19 cellular contexts compared by ENCODE assay signal in the genomic region with DNA sequence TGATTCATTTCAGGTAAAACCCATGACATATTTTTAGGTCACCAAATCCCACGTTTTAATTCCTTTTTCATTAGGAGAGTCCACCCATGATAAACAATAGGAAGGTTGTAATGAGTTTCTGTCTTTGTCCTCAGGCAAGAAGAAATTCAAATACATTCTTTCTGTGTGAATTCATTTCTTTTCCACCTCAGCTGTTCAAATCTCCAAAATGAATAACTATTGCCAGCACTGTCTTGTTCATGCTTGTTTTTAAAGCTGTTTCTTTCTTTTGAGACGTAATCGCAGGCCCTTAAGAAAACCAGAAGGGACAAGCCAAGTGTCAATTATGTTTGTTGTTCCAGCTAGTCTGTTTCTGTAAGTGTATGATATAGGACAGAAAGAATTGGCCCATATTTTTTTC. TPM values are rescaled to one million over a fixed set of nuclear protein-coding genes. Genes with fewer than 3 reads are reported as not detected.
"Had no signal": no experiment of that assay in that cellular context is flagged by ENCODE, and none has a peak within 500 bp of the region (broad histone marks: within the 10 kb centered on the region; RNA-seq: fewer than 3 reads in every experiment).

No MANE protein-coding gene starts in this region.

- H3K4me1 ChIP-seq: gastrocnemius medialis, right atrium auricular region had no signal

- H3K27me3 ChIP-seq: cardiac muscle cell, esophagus squamous epithelium, gastrocnemius medialis, left lung, right atrium auricular region had no signal

- H3K9me3 ChIP-seq: esophagus squamous epithelium, gastrocnemius medialis, left lung, right atrium auricular region had no signal

- H3K4me3 ChIP-seq: cardiac muscle cell, dorsolateral prefrontal cortex, esophagus squamous epithelium, gastrocnemius medialis, left lung, right atrium auricular region, skin epidermis had no signal

- DNase-seq: activated CD4-positive, alpha-beta T cell treated with anti-CD3 and anti-CD28 coated beads, Interleukin-2, amount 50 U/mL, for 1 hour; activated CD8-positive, alpha-beta memory T cell treated with anti-CD3 and anti-CD28 coated beads for 24 hours; activated naive CD8-positive, alpha-beta T cell treated with anti-CD3 and anti-CD28 coated beads, Interleukin-2, amount 10 ng/mL, durations not matched to agents 7 days and 5 days; aorta; dorsolateral prefrontal cortex; esophagus squamous epithelium; gastrocnemius medialis; islet precursor cell; left lung; natural killer cell; stimulated activated CD4-positive, alpha-beta T cell treated with anti-CD3 and anti-CD28 coated beads, Interleukin-4, amount 100 ng/mL, for 4 hours; stimulated activated CD8-positive, alpha-beta memory T cell treated with anti-CD3 and anti-CD28 coated beads, Interleukin-4, amount 100 ng/mL, for 48 hours; stimulated activated naive CD4-positive, alpha-beta T cell treated with Interleukin-2 at 50 U/mL for 16 hours had no signal

- H3K27ac ChIP-seq: cardiac muscle cell, dorsolateral prefrontal cortex, gastrocnemius medialis, right atrium auricular region had no signal

- H3K36me3 ChIP-seq: cardiac muscle cell, esophagus squamous epithelium, gastrocnemius medialis, left lung, right atrium auricular region had no signal

- ATAC-seq: activated CD4-positive, CD25-positive, alpha-beta regulatory T cell treated with anti-CD3 and anti-CD28 coated beads, Interleukin-2, amount 50 U/mL, for 24 hours; gastrocnemius medialis; left lung; natural killer cell had no signal

RNA-seq across cellular contexts. Expression of gene MMP27, which starts 20.3 kb away (rescaled TPM):
- total RNA-seq: activated naive CD8-positive, alpha-beta T cell treated with anti-CD3 and anti-CD28 coated beads, Interleukin-2, amount 10 ng/mL, durations not matched to agents 7 days and 5 days; activated T-helper 1 cell treated with anti-CD3 and anti-CD28 coated beads, Interleukin-12 subunit alpha, Interleukin-12 subunit beta, Interleukin-2, Interleukin-4 antibody, amounts not matched to agents 30 ng/mL and 10 ng/mL and 1 ng/mL, durations not matched to agents 14 hours and 24 hours and 36 hours; aorta; cardiac muscle cell; dorsolateral prefrontal cortex; gastrocnemius medialis; left lung; mucosa of gallbladder; natural killer cell; right atrium auricular region had no signal
- polyA plus RNA-seq: cardiac muscle cell had no signal

RNA-seq across cellular contexts. Expression of gene MMP8, which starts 39.4 kb away (rescaled TPM):
- total RNA-seq: activated naive CD8-positive, alpha-beta T cell treated with anti-CD3 and anti-CD28 coated beads, Interleukin-2, amount 10 ng/mL, durations not matched to agents 7 days and 5 days; activated T-helper 1 cell treated with anti-CD3 and anti-CD28 coated beads, Interleukin-12 subunit alpha, Interleukin-12 subunit beta, Interleukin-2, Interleukin-4 antibody, amounts not matched to agents 30 ng/mL and 10 ng/mL and 1 ng/mL, durations not matched to agents 14 hours and 24 hours and 36 hours; cardiac muscle cell; esophagus squamous epithelium; mucosa of gallbladder had no signal
- polyA plus RNA-seq: cardiac muscle cell had no signal
